1 cellular context compared by ENCODE assay signal in genomic region chr20:63033635-63034510, GRCh38.
TF ChIP-seq lines count a peak whose summit lies in the region.

No MANE protein-coding gene starts in this region.

TF ChIP-seq in IMR-90, 13 proteins besides CTCF, POLR2A, EP300 and RAD21 (continued from another document):
- TF ChIP-seq FOS (IDR thresholded peaks at IDR 0.05; ENCODE audit: low read depth, low read length): no peak
- TF ChIP-seq RCOR1 (IDR thresholded peaks at IDR 0.05; ENCODE audit: insufficient replicate concordance, low read length): no peak
- no peak for TF ChIP-seq CEBPB (IDR thresholded peaks at IDR 0.05; ENCODE audit: low read depth, low read length)
- TF ChIP-seq BHLHE40 (IDR thresholded peaks at IDR 0.05; ENCODE audit: low read depth, low read length): no peak
- TF ChIP-seq CHD1 (IDR thresholded peaks at IDR 0.05; ENCODE audit: low read depth, low read length): no peak
- no peak for TF ChIP-seq USF2 (IDR thresholded peaks at IDR 0.05; ENCODE audit: low read depth, low read length)
- no peak for TF ChIP-seq MAFK (IDR thresholded peaks at IDR 0.05; ENCODE audit: low read depth, low read length)
- no peak for TF ChIP-seq RFX5 (IDR thresholded peaks at IDR 0.05; ENCODE audit: low read depth, low read length)
- TF ChIP-seq NFE2L2 (IDR thresholded peaks at IDR 0.05; ENCODE audit: low read depth, low read length): no peak
- TF ChIP-seq MAZ (IDR thresholded peaks at IDR 0.05; ENCODE audit: borderline replicate concordance, low read depth, low read length): no peak
- no peak for TF ChIP-seq ELK1 (IDR thresholded peaks at IDR 0.05; ENCODE audit: borderline replicate concordance, low read depth, low read length)
- TF ChIP-seq MXI1 (IDR thresholded peaks at IDR 0.05; ENCODE audit: borderline replicate concordance, low read depth, low read length): no peak
